Comparison of ENCODE assay signal across 25 cellular contexts in genomic region chr11:125335101-125335500, GRCh38.
DNase-seq lines count a peak whose midpoint lies in the region; ATAC-seq and TF ChIP-seq lines count a peak whose summit lies in the region.
"Had no signal": no experiment of that assay in that cellular context is flagged by ENCODE, and none has a peak within 500 bp of the region (broad histone marks: within the 10 kb centered on the region; RNA-seq: fewer than 3 reads in every experiment).

No MANE protein-coding gene starts in this region.

- H3K4me2 ChIP-seq in smooth muscle cell: peak overlapping the region; percentile 20

- 52% methylated on average over 5 of the region's 5 CpGs for WGBS in smooth muscle cell (ENCODE audit: low lambda C conversion rate)

- H3K36me3 ChIP-seq in smooth muscle cell (ENCODE audit: low read depth): no peaks in the 10 kb centered on the region

- H2AFZ ChIP-seq in smooth muscle cell (ENCODE audit: low read depth): no peak overlapping the region
- H2AFZ ChIP-seq: GM23248 had no signal

- peaks cover 2% of the 10 kb centered on the region for H3K36me3 Mint-ChIP-seq in mesothelial cell of epicardium
- H3K36me3 Mint-ChIP-seq: CD4-positive, CD25-positive, alpha-beta regulatory T cell had no signal

- H3K4me1 ChIP-seq in smooth muscle cell (ENCODE audit: low read depth): peaks cover 16% of the 10 kb centered on the region

- no peak overlapping the region for H3K4me3 Mint-ChIP-seq in mesothelial cell of epicardium
- H3K4me3 Mint-ChIP-seq: CD4-positive, CD25-positive, alpha-beta regulatory T cell; H9; HFFc6 had no signal

- no peak for DNase-seq in dorsolateral prefrontal cortex
- no peak for DNase-seq in mesothelial cell of epicardium (ENCODE audit: low spot score in 2 of 2, unreplicated experiment in 2 of 2)
- DNase-seq in smooth muscle cell (lab: John Stamatoyannopoulos, UW; ENCODE audit: unreplicated experiment): no peak
- DNase-seq in dedifferentiated amniotic fluid mesenchymal stem cell (ENCODE audit: extremely low spot score): no peak
- no peak for DNase-seq in DMS79 treated with DMSO at 0.1 percent for 48 hours (lab: John Stamatoyannopoulos, UW)
- no peak for DNase-seq in GF-D8 (lab: John Stamatoyannopoulos, UW)
- DNase-seq: CD4-positive, CD25-positive, alpha-beta regulatory T cell; COR-L47; DMS79; GM23248; H9; HFFc6; MM.1S; NCI-H1092; NCI-H1436 treated with DMSO at 0.1 percent for 48 hours; NCI-H2029; NCI-H2227 treated with DMSO at 0.1 percent for 48 hours; NCI-H510A; NCI-H774; NK-92 treated with Interleukin-12 subunit alpha and Interleukin-12 subunit beta, amount 100 ng/mL, for 24 hours; SHP77 treated with DMSO at 0.1 percent for 48 hours had no signal

- peaks cover 19% of the 10 kb centered on the region for H3F3A ChIP-seq in smooth muscle cell (ENCODE audit: low read depth)

- no peak overlapping the region for H3K4me3 ChIP-seq in dorsolateral prefrontal cortex
- no peak overlapping the region for H3K4me3 ChIP-seq in smooth muscle cell
- H3K4me3 ChIP-seq: GM12878, GM23248 had no signal

- intact Hi-C loops in dorsolateral prefrontal cortex (cut with DNase I): no loop called here

- no peaks in the 10 kb centered on the region for H3K9me3 ChIP-seq in smooth muscle cell (replicated peaks; ENCODE audit: low read depth)

- H3K4me1 Mint-ChIP-seq in mesothelial cell of epicardium: peaks cover 37% of the 10 kb centered on the region
- H3K4me1 Mint-ChIP-seq: CD4-positive, CD25-positive, alpha-beta regulatory T cell had no signal

- ATAC-seq in GM18909 (IDR thresholded peaks at IDR 0.05; ENCODE audit: poor library complexity, unreplicated experiment): no peak
- ATAC-seq: GM12878 had no signal

- H3K27me3 Mint-ChIP-seq in mesothelial cell of epicardium (ENCODE audit: low read depth): peaks cover 2% of the 10 kb centered on the region

- no peaks in the 10 kb centered on the region for H3K9me3 Mint-ChIP-seq in mesothelial cell of epicardium
- H3K9me3 Mint-ChIP-seq: CD4-positive, CD25-positive, alpha-beta regulatory T cell; H9; HFFc6 had no signal

- H3K79me2 ChIP-seq in smooth muscle cell (ENCODE audit: low read depth): no peaks in the 10 kb centered on the region

- no peaks in the 10 kb centered on the region for H4K20me1 ChIP-seq in smooth muscle cell (ENCODE audit: low read depth)

- H3K27ac ChIP-seq in angular gyrus (ENCODE audit: low read depth, low read length) (peak overlapping the region; percentile 54), dorsolateral prefrontal cortex (peak overlapping the region in 39 of 59 donors; percentile 1 to 88 (median 67)), smooth muscle cell (ENCODE audit: low read depth) (no peak overlapping the region)
- H3K27ac ChIP-seq: GM23248, RWPE1 had no signal

- H3K9ac ChIP-seq in smooth muscle cell (ENCODE audit: low read depth): no peak overlapping the region
- H3K9ac ChIP-seq: GM23248 had no signal

- peak overlapping the region; percentile 44 for H3K27ac Mint-ChIP-seq in mesothelial cell of epicardium
- H3K27ac Mint-ChIP-seq: H9, HFFc6 had no signal

- H3K27me3 ChIP-seq in dorsolateral prefrontal cortex (no peaks in the 10 kb centered on the region), smooth muscle cell (ENCODE audit: low read depth) (no peaks in the 10 kb centered on the region)

- TF ChIP-seq CTCF in dorsolateral prefrontal cortex (IDR thresholded peaks at IDR 0.05 in 54 of 56, conservative IDR thresholded peaks at IDR 0.05 in 2 of 56; ENCODE audit: low read depth in 1 of 56, partially characterized antibody in 56 of 56): no peak
- TF ChIP-seq CTCF in mesothelial cell of epicardium (IDR thresholded peaks at IDR 0.05; ENCODE audit: unreplicated experiment): no peak
- TF ChIP-seq CTCF in smooth muscle cell (IDR thresholded peaks at IDR 0.05; ENCODE audit: borderline replicate concordance, insufficient read depth, poor library complexity, severe bottlenecking): no peak
